ENCODE assay signal across 7 cellular contexts in genomic region chr19:17576758-17577532, GRCh38. TPM values are rescaled to one million over a fixed set of nuclear protein-coding genes. Genes with fewer than 3 reads are reported as not detected.
DNase-seq lines count a peak whose midpoint lies in the region; TF ChIP-seq lines count a peak whose summit lies in the region.

No MANE protein-coding gene starts in this region.

- H3K27me3 ChIP-seq in trophoblast cell (ENCODE audit: insufficient read depth, low read length) = no peaks in the 10 kb centered on the region
- no peaks in the 10 kb centered on the region for H3K27me3 ChIP-seq in dorsolateral prefrontal cortex

- DNase-seq in GM13976 (ENCODE audit: low spot score) = peak; percentile 53
- DNase-seq in NB4 (ENCODE audit: low read depth) = peak; percentile 54
- DNase-seq in trophoblast cell = peak in 1 of 2 donors; percentile 12
- no peak for DNase-seq in dorsolateral prefrontal cortex
- DNase-seq in coronary artery (ENCODE audit: low spot score) = no peak
- no peak for DNase-seq in SKM-1 treated with dmso at 0.1 percent for 144 hours (lab: John Stamatoyannopoulos, UW; ENCODE audit: unreplicated experiment)

- no peak overlapping the region for H2BK5ac ChIP-seq in trophoblast cell (ENCODE audit: low read depth, low read length, poor library complexity)

- no peaks in the 10 kb centered on the region for H3K79me2 ChIP-seq in trophoblast cell (ENCODE audit: control insufficient read depth, insufficient read depth, low read length, poor library complexity)

- no peak for TF ChIP-seq POLR2A in NB4 (IDR thresholded peaks at IDR 0.05; ENCODE audit: extremely low read depth, insufficient read length)

- no peaks in the 10 kb centered on the region for H3K4me1 ChIP-seq in trophoblast cell (ENCODE audit: control insufficient read depth in 1 of 2, insufficient read depth in 2 of 2, low read length in 2 of 2)

- WGBS in trophoblast cell (ENCODE audit: extremely low coverage, insufficient coverage, insufficient read length) = no CpG with 5 or more reads among the region's 41 CpGs

- in situ Hi-C loops in GM13976 (cut with MboI; ENCODE audit: low sequenced_read_pairs, unreplicated experiment) = no loop called here

- peak overlapping the region; percentile 32 for H4K12ac ChIP-seq in trophoblast cell (ENCODE audit: low read depth, low read length)

- intact Hi-C loops in dendritic cell treated with granulocyte-macrophage colony-stimulating factor and Interleukin-4, amounts not matched to agents 40 ng/mL and 50 ng/mL, for 4 days (cut with micrococcal nuclease) = no loop called here
- intact Hi-C loops in dorsolateral prefrontal cortex (cut with DNase I) = no loop called here

- H4K8ac ChIP-seq in trophoblast cell (ENCODE audit: low read depth, low read length) = no peak overlapping the region

- H3K36me3 Mint-ChIP-seq in dendritic cell treated with granulocyte-macrophage colony-stimulating factor and Interleukin-4, amounts not matched to agents 40 ng/mL and 50 ng/mL, for 4 days (ENCODE audit: low read depth) = peaks cover 94% of the 10 kb centered on the region

- no peak overlapping the region for H2AK5ac ChIP-seq in trophoblast cell (ENCODE audit: low read length)

- H3K4me1 Mint-ChIP-seq in dendritic cell treated with granulocyte-macrophage colony-stimulating factor and Interleukin-4, amounts not matched to agents 40 ng/mL and 50 ng/mL, for 4 days (ENCODE audit: low read depth) = peaks cover 68% of the 10 kb centered on the region

- TF ChIP-seq CTCF in GM13976 (IDR thresholded peaks at IDR 0.05; ENCODE audit: borderline replicate concordance, control extremely low read depth, extremely low read depth, insufficient read depth, missing control alignments) = no peak
- no peak for TF ChIP-seq CTCF in NB4 (IDR thresholded peaks at IDR 0.05; ENCODE audit: low read depth, low read length)
- no peak for TF ChIP-seq CTCF in dorsolateral prefrontal cortex (IDR thresholded peaks at IDR 0.05 in 54 of 56, conservative IDR thresholded peaks at IDR 0.05 in 2 of 56; ENCODE audit: low read depth in 1 of 56, partially characterized antibody in 56 of 56)
- TF ChIP-seq CTCF in coronary artery (IDR thresholded peaks at IDR 0.05) = no peak

- no peak overlapping the region for H3K4me3 Mint-ChIP-seq in dendritic cell treated with granulocyte-macrophage colony-stimulating factor and Interleukin-4, amounts not matched to agents 40 ng/mL and 50 ng/mL, for 4 days

- no peak overlapping the region for H3K4me2 ChIP-seq in trophoblast cell (ENCODE audit: low read length)

- peak overlapping the region; percentile 30 for H3K27ac Mint-ChIP-seq in dendritic cell treated with granulocyte-macrophage colony-stimulating factor and Interleukin-4, amounts not matched to agents 40 ng/mL and 50 ng/mL, for 4 days

- H3K18ac ChIP-seq in trophoblast cell (ENCODE audit: low read length) = no peak overlapping the region

- no peak overlapping the region for H3K4ac ChIP-seq in trophoblast cell (ENCODE audit: low read depth, low read length)

- H3K23ac ChIP-seq in trophoblast cell (ENCODE audit: low read length) = no peak overlapping the region

- H3K9me3 ChIP-seq in trophoblast cell (ENCODE audit: insufficient read depth, low read depth, low read length) = peaks cover 6% of the 10 kb centered on the region

- H3K4me3 ChIP-seq in NB4 (ENCODE audit: low read depth, low read length) (no peak overlapping the region), trophoblast cell (ENCODE audit: low read depth, low read length) (no peak overlapping the region), dorsolateral prefrontal cortex (no peak overlapping the region), coronary artery (no peak overlapping the region)

- H2BK12ac ChIP-seq in trophoblast cell (ENCODE audit: low read length) = no peak overlapping the region

- H2BK120ac ChIP-seq in trophoblast cell (ENCODE audit: insufficient read depth, low read length, poor library complexity) = no peak overlapping the region

- H3K79me1 ChIP-seq in trophoblast cell (ENCODE audit: low read length) = no peaks in the 10 kb centered on the region

- H3K27ac ChIP-seq in trophoblast cell (ENCODE audit: low read depth, low read length) = no peak overlapping the region
- no peak overlapping the region for H3K27ac ChIP-seq in dorsolateral prefrontal cortex
- H3K27ac ChIP-seq in coronary artery = no peak overlapping the region

- peaks cover 48 to 51% of the 10 kb centered on the region in 2 experiments for H3K36me3 ChIP-seq in trophoblast cell (ENCODE audit: control insufficient read depth in 1 of 2, insufficient read depth in 2 of 2, low read length in 2 of 2)

- no peak overlapping the region for H2AFZ ChIP-seq in trophoblast cell (ENCODE audit: insufficient read depth, low read length, poor library complexity)

- no peaks in the 10 kb centered on the region for H3K9me3 Mint-ChIP-seq in dendritic cell treated with granulocyte-macrophage colony-stimulating factor and Interleukin-4, amounts not matched to agents 40 ng/mL and 50 ng/mL, for 4 days

- H3K14ac ChIP-seq in trophoblast cell (ENCODE audit: low read length) = no peak overlapping the region

- no peak overlapping the region for H3K9ac ChIP-seq in trophoblast cell (ENCODE audit: low read length)

- H4K91ac ChIP-seq in trophoblast cell (ENCODE audit: low read depth, low read length) = no peak overlapping the region

- H3K27me3 Mint-ChIP-seq in dendritic cell treated with granulocyte-macrophage colony-stimulating factor and Interleukin-4, amounts not matched to agents 40 ng/mL and 50 ng/mL, for 4 days = no peaks in the 10 kb centered on the region

RNA-seq across cellular contexts. Expression of gene COLGALT1, which starts 21.5 kb away (rescaled TPM):
- polyA plus RNA-seq in trophoblast cell (2013) = 61.9 and 62.0 TPM in 2 replicates
- total RNA-seq in dorsolateral prefrontal cortex = 10 to 100 TPM; 20.9 to 73.4 (median 38.7) TPM

Comparison
In these comparisons a context has a peak if more than half of its experiments do, and no peak if none do; other contexts are left out.
1. DNase-seq: peak in GM13976 (single experiment) and NB4 (single experiment); none in dorsolateral prefrontal cortex (0 of 10), coronary artery (single experiment) and SKM-1 treated with dmso at 0.1 percent for 144 hours (single experiment).